ENCODE assay signal across 21 cellular contexts in genomic region chr12:58026892-58027891, GRCh38.
DNase-seq lines count a peak whose midpoint lies in the region; ATAC-seq and TF ChIP-seq lines count a peak whose summit lies in the region.
"Had no signal": no experiment of that assay in that cellular context is flagged by ENCODE, and none has a peak within 500 bp of the region (broad histone marks: within the 10 kb centered on the region; RNA-seq: fewer than 3 reads in every experiment).

No MANE protein-coding gene starts in this region.

- H3K9ac ChIP-seq in mesenchymal stem cell (ENCODE audit: low read length), result peak overlapping the region; percentile 52

- H3K27ac Mint-ChIP-seq in brain (peak overlapping the region in 3 of 5 experiments; percentile 16 to 72 (median 36)), progenitor cell of endocrine pancreas (no peak overlapping the region)
- H3K27ac Mint-ChIP-seq: activated naive CD8-positive, alpha-beta T cell treated with anti-CD3 and anti-CD28 coated beads for 36 hours; CD14-positive monocyte; endodermal cell; natural killer cell treated with Interleukin-12 subunit alpha and Interleukin-12 subunit beta and Interleukin-15 and Interleukin-18, amount 100 ng/mL, for 72 hours had no signal

- no peak overlapping the region for H3K4me2 ChIP-seq in mesenchymal stem cell (ENCODE audit: low read length, poor library complexity, severe bottlenecking)

- no peak for ATAC-seq in HG02759 (IDR thresholded peaks at IDR 0.05; ENCODE audit: unreplicated experiment)
- ATAC-seq: body of pancreas; natural killer cell treated with Interleukin-12 subunit alpha and Interleukin-12 subunit beta and Interleukin-15 and Interleukin-18, amount 100 ng/mL, for 72 hours had no signal

- H3K4me1 ChIP-seq in mesenchymal stem cell (ENCODE audit: control insufficient read depth, insufficient read depth, low read depth, low read length), result no peaks in the 10 kb centered on the region
- H3K4me1 ChIP-seq: body of pancreas, testis had no signal

- DNase-seq in M059J (ENCODE audit: low read depth), result peak; percentile 74
- DNase-seq in fibroblast of pulmonary artery (ENCODE audit: low read depth), result peak; percentile 3
- DNase-seq in mesenchymal stem cell, result no peak
- DNase-seq in progenitor cell of endocrine pancreas (ENCODE audit: low spot score, unreplicated experiment), result no peak
- no peak for DNase-seq in pons (ENCODE audit: low spot score)
- no peak for DNase-seq in NCI-H1048 (lab: John Stamatoyannopoulos, UW)
- DNase-seq: activated naive CD8-positive, alpha-beta T cell treated with anti-CD3 and anti-CD28 coated beads for 36 hours; body of pancreas; endodermal cell; islet precursor cell; NCI-H526; T-helper 2 cell; WERI-Rb-1 had no signal

- H2BK15ac ChIP-seq in mesenchymal stem cell (ENCODE audit: low read depth, poor library complexity, severe bottlenecking), result no peak overlapping the region

- H3K36me3 ChIP-seq in mesenchymal stem cell (ENCODE audit: control insufficient read depth in 1 of 2, insufficient read depth in 2 of 2, low read depth in 1 of 2, low read length in 2 of 2), result no peaks in the 10 kb centered on the region
- H3K36me3 ChIP-seq: WERI-Rb-1 had no signal

- H2AK5ac ChIP-seq in mesenchymal stem cell (ENCODE audit: low read length, severe bottlenecking), result no peak overlapping the region

- no peak overlapping the region for H4K8ac ChIP-seq in mesenchymal stem cell (ENCODE audit: low read length)

- no peak overlapping the region for H2BK120ac ChIP-seq in mesenchymal stem cell (ENCODE audit: low read depth, low read length)

- no peak overlapping the region for H3K23ac ChIP-seq in mesenchymal stem cell (ENCODE audit: low read length in 2 of 2)

- H3K4ac ChIP-seq in mesenchymal stem cell (ENCODE audit: low read depth in 1 of 2, low read length in 2 of 2), result no peak overlapping the region

- H3K4me3 Mint-ChIP-seq in brain (no peak overlapping the region), progenitor cell of endocrine pancreas (ENCODE audit: low read depth) (no peak overlapping the region)
- H3K4me3 Mint-ChIP-seq: activated naive CD8-positive, alpha-beta T cell treated with anti-CD3 and anti-CD28 coated beads for 36 hours; CD14-positive monocyte; endodermal cell; natural killer cell treated with Interleukin-12 subunit alpha and Interleukin-12 subunit beta and Interleukin-15 and Interleukin-18, amount 100 ng/mL, for 72 hours had no signal

- H3K4me1 Mint-ChIP-seq in brain, result peaks cover 18% of the 10 kb centered on the region
- no peaks in the 10 kb centered on the region for H3K4me1 Mint-ChIP-seq in progenitor cell of endocrine pancreas (ENCODE audit: low read depth)
- H3K4me1 Mint-ChIP-seq: activated naive CD8-positive, alpha-beta T cell treated with anti-CD3 and anti-CD28 coated beads for 36 hours; CD14-positive monocyte had no signal

- 70% methylated on average over 7 of the region's 9 CpGs for WGBS in mesenchymal stem cell

- H3K9me3 Mint-ChIP-seq in brain (peaks cover 0 to 42% (median 19%) of the 10 kb centered on the region in 5 experiments), progenitor cell of endocrine pancreas (ENCODE audit: low read depth) (peaks cover 21% of the 10 kb centered on the region)

- H3K27ac ChIP-seq in mesenchymal stem cell (ENCODE audit: low read length, poor library complexity, severe bottlenecking), result no peak overlapping the region
- H3K27ac ChIP-seq: body of pancreas, coronary artery, SK-N-MC, WERI-Rb-1 had no signal

- H3K79me1 ChIP-seq in mesenchymal stem cell (replicated peaks; ENCODE audit: low read length, poor library complexity, severe bottlenecking), result no peaks in the 10 kb centered on the region

- H3K27me3 Mint-ChIP-seq in brain (peaks cover 10% of the 10 kb centered on the region), progenitor cell of endocrine pancreas (no peaks in the 10 kb centered on the region)

- H3K4me3 ChIP-seq in fibroblast of pulmonary artery (replicated peaks; ENCODE audit: low read depth, low read length) (no peak overlapping the region), mesenchymal stem cell (ENCODE audit: insufficient read depth in 1 of 2, low read depth in 1 of 2, low read length in 2 of 2) (no peak overlapping the region)
- H3K4me3 ChIP-seq: body of pancreas, coronary artery, SK-N-MC, testis had no signal

- no peak overlapping the region for H2BK5ac ChIP-seq in mesenchymal stem cell (ENCODE audit: low read depth, low read length, poor library complexity, severe bottlenecking)

- no peak overlapping the region for H3K14ac ChIP-seq in mesenchymal stem cell (ENCODE audit: low read length in 2 of 2)

- no peak overlapping the region for H2BK12ac ChIP-seq in mesenchymal stem cell (ENCODE audit: low read length in 2 of 2)

- H4K91ac ChIP-seq in mesenchymal stem cell (ENCODE audit: low read length), result no peak overlapping the region

- TF ChIP-seq CTCF in brain (conservative IDR thresholded peaks at IDR 0.05) (no peak), fibroblast of pulmonary artery (IDR thresholded peaks at IDR 0.05; ENCODE audit: low read length, missing control alignments) (no peak), progenitor cell of endocrine pancreas (IDR thresholded peaks at IDR 0.05; ENCODE audit: unreplicated experiment) (no peak)

- no peak overlapping the region for H3K18ac ChIP-seq in mesenchymal stem cell (ENCODE audit: low read depth in 1 of 2, low read length in 2 of 2)

- H3K36me3 Mint-ChIP-seq in brain (no peaks in the 10 kb centered on the region), progenitor cell of endocrine pancreas (ENCODE audit: insufficient read depth) (no peaks in the 10 kb centered on the region)
- H3K36me3 Mint-ChIP-seq: activated naive CD8-positive, alpha-beta T cell treated with anti-CD3 and anti-CD28 coated beads for 36 hours; CD14-positive monocyte had no signal

- no peaks in the 10 kb centered on the region for H3K27me3 ChIP-seq in mesenchymal stem cell (ENCODE audit: control insufficient read depth in 1 of 2, insufficient read depth in 1 of 2, low read length in 2 of 2)
- H3K27me3 ChIP-seq: body of pancreas, foreskin keratinocyte, testis had no signal

- no peak overlapping the region for H2AFZ ChIP-seq in mesenchymal stem cell (ENCODE audit: low read depth, low read length)

- H3K9me3 ChIP-seq in mesenchymal stem cell (ENCODE audit: control insufficient read depth, low read length), result no peaks in the 10 kb centered on the region
- H3K9me3 ChIP-seq: body of pancreas, testis had no signal

Comparison
In these comparisons a context has a peak if more than half of its experiments do, and no peak if none do; other contexts are left out.
1. DNase-seq: peak in M059J (single experiment) and fibroblast of pulmonary artery (single experiment); none in mesenchymal stem cell (single experiment), progenitor cell of endocrine pancreas (single experiment), pons (single experiment) and NCI-H1048 (single experiment).